17 cellular contexts compared by ENCODE assay signal in genomic region chr19:46020819-46021125, GRCh38. TPM values are rescaled to one million over a fixed set of nuclear protein-coding genes. Genes with fewer than 3 reads are reported as not detected.
DNase-seq lines count a peak whose midpoint lies in the region; ATAC-seq, FAIRE-seq and TF ChIP-seq lines count a peak whose summit lies in the region.
"Had no signal": no experiment of that assay in that cellular context is flagged by ENCODE, and none has a peak within 500 bp of the region (broad histone marks: within the 10 kb centered on the region; RNA-seq: fewer than 3 reads in every experiment).

No MANE protein-coding gene starts in this region.

- H2AK5ac ChIP-seq in neuronal stem cell (ENCODE audit: low read depth, low read length), result no peak overlapping the region

- no peak overlapping the region for H3K18ac ChIP-seq in neuronal stem cell (ENCODE audit: low read length)

- H3K9me1 ChIP-seq in keratinocyte (ENCODE audit: control insufficient read depth, extremely low read depth, insufficient read depth, low read length), result no peaks in the 10 kb centered on the region

- H2BK12ac ChIP-seq in neuronal stem cell (ENCODE audit: low read length), result no peak overlapping the region

- no peak overlapping the region for H3K23ac ChIP-seq in neuronal stem cell (ENCODE audit: low read depth, low read length, poor library complexity)

- TF ChIP-seq POLR2A in GM12892 (IDR thresholded peaks at IDR 0.05; ENCODE audit: low read depth, low read length), result no peak

- FAIRE-seq in keratinocyte (lab: Jason Lieb, UNC) (no peak), GM12892 (lab: Jason Lieb, UNC) (no peak)
- FAIRE-seq: A204.1, D721Med had no signal

- TF ChIP-seq CTCF in RWPE1 (conservative IDR thresholded peaks at IDR 0.05; ENCODE audit: low read depth) (no peak), keratinocyte (optimal IDR thresholded peaks at IDR 0.05 in 1 of 3, IDR thresholded peaks at IDR 0.05 in 1 of 3, conservative IDR thresholded peaks at IDR 0.05 in 1 of 3; ENCODE audit: extremely low read depth in 1 of 3, insufficient read depth in 2 of 3, low read length in 3 of 3) (no peak)

- peaks cover 2% of the 10 kb centered on the region for H3K79me1 ChIP-seq in neuronal stem cell (ENCODE audit: low read depth, low read length)

- WGBS in neuronal stem cell (ENCODE audit: extremely low coverage in 2 of 2, insufficient read length in 2 of 2, insufficient replicate concordance in 1 of 2), 2 donors, result no CpG with 5 or more reads among the region's 7 CpGs

- H4K20me1 ChIP-seq in keratinocyte (ENCODE audit: control insufficient read depth, extremely low read depth, insufficient read depth, low read length), result peaks cover 2% of the 10 kb centered on the region

- H3K14ac ChIP-seq in neuronal stem cell (ENCODE audit: low read length), result no peak overlapping the region

- H4K8ac ChIP-seq in neuronal stem cell (ENCODE audit: low read depth, low read length), result peak overlapping the region; percentile 74

- no peaks in the 10 kb centered on the region for H3K9me3 ChIP-seq in keratinocyte (ENCODE audit: control insufficient read depth, low read depth, low read length)
- peaks cover 0 to 5% of the 10 kb centered on the region in 2 donors for H3K9me3 ChIP-seq in neuronal stem cell (replicated peaks in 1 of 2; ENCODE audit: control insufficient read depth in 2 of 2, insufficient read depth in 1 of 2, low read depth in 1 of 2, low read length in 2 of 2)
- H3K9me3 ChIP-seq: Caco-2 had no signal

- H2BK15ac ChIP-seq in neuronal stem cell (ENCODE audit: low read length), result no peak overlapping the region

- H3K27me3 ChIP-seq in keratinocyte (ENCODE audit: control insufficient read depth, extremely low read depth, insufficient read depth, low read length) (peaks cover 16% of the 10 kb centered on the region), neuronal stem cell (ENCODE audit: control insufficient read depth in 3 of 3, insufficient read depth in 3 of 3, low read depth in 1 of 3, low read length in 3 of 3) (peaks cover 0 to 8% (median 7%) of the 10 kb centered on the region in 3 experiments)

- no peak overlapping the region for H2AFZ ChIP-seq in keratinocyte (ENCODE audit: control insufficient read depth, low read length)
- no peak overlapping the region for H2AFZ ChIP-seq in neuronal stem cell (ENCODE audit: low read length)

- H3K9ac ChIP-seq in keratinocyte (ENCODE audit: control insufficient read depth, extremely low read depth, insufficient read depth, low read length), result no peak overlapping the region
- H3K9ac ChIP-seq in neuronal stem cell (ENCODE audit: low read depth, low read length, poor library complexity), result peak overlapping the region; percentile 54

- H3K4me1 ChIP-seq in keratinocyte (ENCODE audit: control insufficient read depth, extremely low read depth, insufficient read depth, low read length) (peaks cover 30% of the 10 kb centered on the region), neuronal stem cell (ENCODE audit: control insufficient read depth in 2 of 2, insufficient read depth in 1 of 2, low read depth in 1 of 2, low read length in 2 of 2) (peaks cover 4 to 12% of the 10 kb centered on the region in 2 donors)

- dilution Hi-C loops in keratinocyte (cut with MboI; ENCODE audit: extremely low pct_ligation_motif_present, low sequenced_read_pairs), result no loop called here

- CTCF ChIA-PET in RWPE1 (lab: Yijun Ruan, JAX), result interaction anchor here (0.6 to 2.8 kb wide), 4 partner anchors 8 to 509 kb away, joined by 3 to 13 read pairs (median 6); no protein-coding TSS in a partner anchor

- POLR2A ChIA-PET in RWPE1 (lab: Yijun Ruan, JAX; ENCODE audit: low non-redundant PET), result no interaction called here

- no peak overlapping the region for H2BK5ac ChIP-seq in neuronal stem cell (ENCODE audit: low read length)

- H3K36me3 ChIP-seq in keratinocyte (ENCODE audit: control insufficient read depth in 2 of 2, extremely low read depth in 1 of 2, insufficient read depth in 2 of 2, low read length in 2 of 2) (peaks cover 0 to 4% of the 10 kb centered on the region in 2 experiments), neuronal stem cell (replicated peaks in 1 of 2; ENCODE audit: control insufficient read depth in 2 of 2, insufficient read depth in 2 of 2, low read length in 2 of 2) (peaks cover 8 to 12% of the 10 kb centered on the region in 2 donors)

- no peak overlapping the region for H3K4ac ChIP-seq in neuronal stem cell (ENCODE audit: low read length)

- H2BK120ac ChIP-seq in neuronal stem cell (ENCODE audit: low read depth, low read length), result no peak overlapping the region

- H3K79me2 ChIP-seq in keratinocyte (ENCODE audit: control insufficient read depth, insufficient read depth, low read length), result no peaks in the 10 kb centered on the region

- DNase-seq in RWPE1 (ENCODE audit: low spot score) (no peak), keratinocyte (ENCODE audit: low read depth, low spot score) (no peak), neuronal stem cell (ENCODE audit: low spot score) (no peak), GM12892 (ENCODE audit: insufficient read length) (no peak), DMS114 treated with DMSO at 0.1 percent for 48 hours (lab: John Stamatoyannopoulos, UW; ENCODE audit: unreplicated experiment) (no peak)
- DNase-seq: AML-193, Caco-2, DMS153, DMS79 treated with DMSO at 0.1 percent for 48 hours, GF-D8, GOT3 had no signal

- peak overlapping the region; percentile 67 for H3K27ac ChIP-seq in RWPE1
- no peak overlapping the region for H3K27ac ChIP-seq in keratinocyte (ENCODE audit: control insufficient read depth, insufficient read depth, low read length)
- H3K27ac ChIP-seq in neuronal stem cell (replicated peaks; ENCODE audit: low read length), result no peak overlapping the region
- H3K27ac ChIP-seq: C4-2B, HL-60 had no signal

- H3K4me3 ChIP-seq in keratinocyte (ENCODE audit: control insufficient read depth in 2 of 3, extremely low read depth in 1 of 3, insufficient read depth in 2 of 3, low read depth in 1 of 3, low read length in 3 of 3), result no peak overlapping the region
- no peak overlapping the region for H3K4me3 ChIP-seq in neuronal stem cell (ENCODE audit: low read length in 2 of 2)

- H4K91ac ChIP-seq in neuronal stem cell (ENCODE audit: low read depth, low read length, poor library complexity), result no peak overlapping the region

- H3K4me2 ChIP-seq in keratinocyte (ENCODE audit: control insufficient read depth, extremely low read depth, insufficient read depth, low read depth, low read length) (peak overlapping the region; percentile 34), neuronal stem cell (ENCODE audit: insufficient read depth, low read length, poor library complexity, severe bottlenecking) (no peak overlapping the region)

- ATAC-seq in HG03135 (IDR thresholded peaks at IDR 0.05; ENCODE audit: unreplicated experiment), result no peak

RNA-seq across cellular contexts. Expression of gene PGLYRP1, which starts 2.1 kb away (rescaled TPM):
- not detected in 3 replicates for polyA plus RNA-seq in keratinocyte
- polyA plus RNA-seq in keratinocyte (2011; ENCODE audit: low read depth), result not detected
- not detected in 2 replicates for polyA plus RNA-seq in keratinocyte (2011; cell fraction: cytosol; rRNA removed)
- polyA plus RNA-seq in keratinocyte (2011; cell fraction: nucleus; rRNA removed), result not detected in 2 replicates
- polyA plus RNA-seq in keratinocyte (2012; ENCODE audit: low replicate concordance), result not detected in 2 replicates
- polyA minus RNA-seq in keratinocyte, result not detected in 3 replicates
- polyA minus RNA-seq in keratinocyte (2011; cell fraction: cytosol; rRNA and poly(A)+ RNA removed), result not detected
- not detected in 2 replicates for polyA minus RNA-seq in keratinocyte (2011; cell fraction: nucleus; rRNA and poly(A)+ RNA removed)
- not detected for polyA plus RNA-seq in neuronal stem cell (2013, experiment 1 of 2)
- 0.06 TPM for polyA plus RNA-seq in neuronal stem cell (2013, experiment 2 of 2)
- not detected for polyA plus RNA-seq in GM12892 (2012; ENCODE audit: missing spikeins)
- polyA plus RNA-seq: BJ had no signal

RNA-seq across cellular contexts. Expression of gene IGFL4, which starts 20.0 kb away (rescaled TPM):
- polyA plus RNA-seq in keratinocyte, result 0.01 TPM in 1 of 3 replicates, not detected in the others
- not detected for polyA plus RNA-seq in keratinocyte (2011; ENCODE audit: low read depth)
- polyA plus RNA-seq in keratinocyte (2011; cell fraction: cytosol; rRNA removed), result 0.18 TPM in 1 of 2 replicates, not detected in the other
- 0.19 and 0.35 TPM in 2 replicates for polyA plus RNA-seq in keratinocyte (2011; cell fraction: nucleus; rRNA removed)
- 0.07 and 0.18 TPM in 2 replicates for polyA plus RNA-seq in keratinocyte (2012; ENCODE audit: low replicate concordance)
- polyA minus RNA-seq in keratinocyte, result not detected in 3 replicates
- polyA minus RNA-seq in keratinocyte (2011; cell fraction: cytosol; rRNA and poly(A)+ RNA removed), result not detected
- polyA minus RNA-seq in keratinocyte (2011; cell fraction: nucleus; rRNA and poly(A)+ RNA removed), result not detected in 2 replicates
- 0.61 TPM for polyA plus RNA-seq in neuronal stem cell (2013, experiment 1 of 2)
- polyA plus RNA-seq in neuronal stem cell (2013, experiment 2 of 2), result 0.73 TPM
- polyA plus RNA-seq in GM12892 (2012; ENCODE audit: missing spikeins), result not detected
- polyA plus RNA-seq: BJ had no signal

RNA-seq across cellular contexts. Expression of gene CCDC61, which starts 25.5 kb away (rescaled TPM):
- 5.2 to 6.1 TPM (median 5.8 TPM) in 3 replicates for polyA plus RNA-seq in keratinocyte
- 1.4 TPM for polyA plus RNA-seq in keratinocyte (2011; ENCODE audit: low read depth)
- 1.9 and 3.5 TPM in 2 replicates for polyA plus RNA-seq in keratinocyte (2011; cell fraction: cytosol; rRNA removed)
- 8.6 and 10.5 TPM in 2 replicates for polyA plus RNA-seq in keratinocyte (2011; cell fraction: nucleus; rRNA removed)
- 5.0 and 10.0 TPM in 2 replicates for polyA plus RNA-seq in keratinocyte (2012; ENCODE audit: low replicate concordance)
- 2.7 to 6.8 TPM (median 3.1 TPM) in 3 replicates for polyA minus RNA-seq in keratinocyte
- 4.8 TPM for polyA minus RNA-seq in keratinocyte (2011; cell fraction: cytosol; rRNA and poly(A)+ RNA removed)
- 6.1 and 9.0 TPM in 2 replicates for polyA minus RNA-seq in keratinocyte (2011; cell fraction: nucleus; rRNA and poly(A)+ RNA removed)
- 4.5 TPM for polyA plus RNA-seq in neuronal stem cell (2013, experiment 1 of 2)
- 5.1 TPM for polyA plus RNA-seq in neuronal stem cell (2013, experiment 2 of 2)
- polyA plus RNA-seq in GM12892 (2012; ENCODE audit: missing spikeins), result 10.5 TPM

RNA-seq across cellular contexts. Expression of gene NOVA2, which starts 47.1 kb away (rescaled TPM):
- not detected in 3 replicates for polyA plus RNA-seq in keratinocyte
- 0.26 TPM for polyA plus RNA-seq in keratinocyte (2011; ENCODE audit: low read depth)
- 0.01 TPM in 1 of 2 replicates, not detected in the other for polyA plus RNA-seq in keratinocyte (2011; cell fraction: cytosol; rRNA removed)
- polyA plus RNA-seq in keratinocyte (2011; cell fraction: nucleus; rRNA removed), result 0.03 TPM in 2 replicates
- 0.17 TPM in 1 of 2 replicates, not detected in the other for polyA plus RNA-seq in keratinocyte (2012; ENCODE audit: low replicate concordance)
- polyA minus RNA-seq in keratinocyte, result not detected in 3 replicates
- polyA minus RNA-seq in keratinocyte (2011; cell fraction: cytosol; rRNA and poly(A)+ RNA removed), result not detected
- polyA minus RNA-seq in keratinocyte (2011; cell fraction: nucleus; rRNA and poly(A)+ RNA removed), result not detected in 2 replicates
- polyA plus RNA-seq in neuronal stem cell (2013, experiment 1 of 2), result 12.8 TPM
- 13.4 TPM for polyA plus RNA-seq in neuronal stem cell (2013, experiment 2 of 2)
- polyA plus RNA-seq in GM12892 (2012; ENCODE audit: missing spikeins), result not detected
